ENCODE assay signal across 7 cellular contexts in genomic region chr15:84598250-84598649, GRCh38. TPM values are rescaled to one million over a fixed set of nuclear protein-coding genes. Genes with fewer than 3 reads are reported as not detected.
DNase-seq lines count a peak whose midpoint lies in the region; ATAC-seq lines count a peak whose summit lies in the region.

No MANE protein-coding gene starts in this region.

- ATAC-seq in GM18868 (IDR thresholded peaks at IDR 0.05; ENCODE audit: unreplicated experiment) (peak; percentile 56), HG02938 (IDR thresholded peaks at IDR 0.05; ENCODE audit: unreplicated experiment) (peak; percentile 53)

- peak; percentile 88 for DNase-seq in SIG-M5 (lab: John Stamatoyannopoulos, UW)
- peak; percentile 68 for DNase-seq in globus pallidus (ENCODE audit: low spot score)
- no peak for DNase-seq in iPS-NIHi11 (ENCODE audit: low spot score)
- no peak for DNase-seq in occipital lobe (lab: John Stamatoyannopoulos, UW)
- no peak for DNase-seq in DMS79 (lab: John Stamatoyannopoulos, UW)

RNA-seq across cellular contexts. Expression of gene ZSCAN2, which starts 2.6 kb away (rescaled TPM):
- 32.6 TPM for total RNA-seq in occipital lobe

RNA-seq across cellular contexts. Expression of gene WDR73, which starts 55.8 kb away (rescaled TPM):
- total RNA-seq in occipital lobe = 25.7 TPM

RNA-seq across cellular contexts. Expression of gene NMB, which starts 59.7 kb away (rescaled TPM):
- 1.9 TPM for total RNA-seq in occipital lobe

Comparison
In these comparisons a context has a peak if more than half of its experiments do, and no peak if none do; other contexts are left out.
1. DNase-seq: peak in SIG-M5 (single experiment) and globus pallidus (single experiment); none in iPS-NIHi11 (single experiment), occipital lobe (single experiment) and DMS79 (single experiment).